ENCODE assay signal across 8 cellular contexts in genomic region chr5:77893225-77893860, GRCh38.
DNase-seq lines count a peak whose midpoint lies in the region; ATAC-seq, FAIRE-seq and TF ChIP-seq lines count a peak whose summit lies in the region.

No MANE protein-coding gene starts in this region.

- peak; percentile 80 for DNase-seq in BJ (ENCODE audit: low read depth)
- peak; percentile 95 for DNase-seq in MG63
- DNase-seq in bronchial epithelial cell (ENCODE audit: low read depth) = peak; percentile 95
- DNase-seq in middle frontal gyrus (ENCODE audit: extremely low spot score, low spot score) = peak; percentile 39
- no peak for DNase-seq in stimulated activated CD4-positive, alpha-beta T cell treated with anti-CD3 and anti-CD28 coated beads, Interleukin-1b, Interleukin-23, amount 100 ng/mL, for 48 hours
- DNase-seq in DMS153 treated with DMSO at 0.1 percent for 48 hours (lab: John Stamatoyannopoulos, UW; ENCODE audit: unreplicated experiment) = no peak

- H3K27me3 ChIP-seq in BJ (ENCODE audit: control insufficient read depth, insufficient read depth, low read length) (no peaks in the 10 kb centered on the region), MG63 (no peaks in the 10 kb centered on the region), bronchial epithelial cell (ENCODE audit: control insufficient read depth, insufficient read depth, low read length) (no peaks in the 10 kb centered on the region)

- H3K4me3 ChIP-seq in BJ (ENCODE audit: low read depth, low read length) (no peak overlapping the region), MG63 (no peak overlapping the region), bronchial epithelial cell (ENCODE audit: low read depth, low read length) (no peak overlapping the region)

- H3K36me3 ChIP-seq in BJ (ENCODE audit: control insufficient read depth, insufficient read depth, low read length) = no peaks in the 10 kb centered on the region
- H3K36me3 ChIP-seq in MG63 = no peaks in the 10 kb centered on the region
- H3K36me3 ChIP-seq in bronchial epithelial cell (ENCODE audit: control insufficient read depth, insufficient read depth, low read length) = no peaks in the 10 kb centered on the region

- FAIRE-seq in bronchial epithelial cell (lab: Jason Lieb, UNC) = no peak

- POLR2A ChIA-PET in BJ (lab: Charles Lee) = no interaction called here

- CTCF ChIA-PET in BJ (lab: Yijun Ruan, JAX) = no interaction called here

- TF ChIP-seq CTCF in BJ (IDR thresholded peaks at IDR 0.05; ENCODE audit: insufficient read depth, low read depth, low read length) (no peak), bronchial epithelial cell (IDR thresholded peaks at IDR 0.05; ENCODE audit: insufficient read depth, low read length, severe bottlenecking) (no peak)

- no peaks in the 10 kb centered on the region for H3K9me3 ChIP-seq in MG63

- ATAC-seq in GM21737 (IDR thresholded peaks at IDR 0.05; ENCODE audit: unreplicated experiment) (no peak), HG03095 (IDR thresholded peaks at IDR 0.05; ENCODE audit: unreplicated experiment) (no peak)

Comparison
In these comparisons a context has a peak if more than half of its experiments do, and no peak if none do; other contexts are left out.
1. DNase-seq: peak in BJ (single experiment), MG63 (single experiment), bronchial epithelial cell (single experiment) and middle frontal gyrus (single experiment); none in stimulated activated CD4-positive, alpha-beta T cell treated with anti-CD3 and anti-CD28 coated beads, Interleukin-1b, Interleukin-23, amount 100 ng/mL, for 48 hours (single experiment) and DMS153 treated with DMSO at 0.1 percent for 48 hours (single experiment).